24 cellular contexts compared by ENCODE assay signal in genomic region chr4:56512166-56512565, GRCh38. TPM values are rescaled to one million over a fixed set of nuclear protein-coding genes. Genes with fewer than 3 reads are reported as not detected.
DNase-seq lines count a peak whose midpoint lies in the region; ATAC-seq and TF ChIP-seq lines count a peak whose summit lies in the region.
"Had no signal": no experiment of that assay in that cellular context is flagged by ENCODE, and none has a peak within 500 bp of the region (broad histone marks: within the 10 kb centered on the region; RNA-seq: fewer than 3 reads in every experiment).

No MANE protein-coding gene starts in this region.

- DNase-seq in EH (ENCODE audit: low read depth) = peak; percentile 38
- peak; percentile 16 for DNase-seq in NCI-H226
- peak; percentile 5 to 23 for DNase-seq in fibroblast of lung (ENCODE audit: low read depth in 2 of 2)
- DNase-seq in H4 (ENCODE audit: low spot score) = no peak
- DNase-seq in Kasumi-1 (lab: John Stamatoyannopoulos, UW) = no peak
- DNase-seq: ACHN; activated CD4-positive, alpha-beta T cell treated with anti-CD3 and anti-CD28 coated beads, Interleukin-2, amount 10 ng/mL, durations not matched to agents 24 days and 14 days; activated naive CD4-positive, alpha-beta T cell treated with anti-CD3 and anti-CD28 coated beads, Interleukin-2, amount 10 ng/mL, durations not matched to agents 7 days and 5 days; CD4-positive, alpha-beta T cell; central memory CD4-positive, alpha-beta T cell; Karpas-422; mammary epithelial cell; NCI-H1092; NCI-H2081 treated with DMSO at 0.1 percent for 48 hours; NCI-H510A; substantia nigra had no signal

- H3K79me2 ChIP-seq in fibroblast of lung (ENCODE audit: control insufficient read depth, insufficient read depth, low read length) = no peaks in the 10 kb centered on the region

- H2AFZ ChIP-seq in fibroblast of lung (ENCODE audit: low read length) = no peak overlapping the region

- no peak overlapping the region for H3K27ac ChIP-seq in fibroblast of lung (ENCODE audit: insufficient read depth, low read length)
- H3K27ac ChIP-seq in rectal smooth muscle tissue (ENCODE audit: low read depth, low read length) = peak overlapping the region; percentile 27
- H3K27ac ChIP-seq: ascending aorta, SJSA1 had no signal

- H3K4me1 ChIP-seq in fibroblast of lung (ENCODE audit: control insufficient read depth, extremely low read depth, insufficient read depth, low read length) (no peaks in the 10 kb centered on the region), rectal smooth muscle tissue (ENCODE audit: control insufficient read depth, insufficient read depth, low read length) (peaks cover 6% of the 10 kb centered on the region)
- H3K4me1 ChIP-seq: ascending aorta had no signal

- H3K9ac ChIP-seq in fibroblast of lung (ENCODE audit: insufficient read depth, low read length) (no peak overlapping the region), rectal smooth muscle tissue (ENCODE audit: low read length) (no peak overlapping the region)

- no peak overlapping the region for H3K4me3 ChIP-seq in fibroblast of lung (replicated peaks in 1 of 4; ENCODE audit: control extremely low read depth in 1 of 4, insufficient read depth in 1 of 4, low read depth in 3 of 4, low read length in 4 of 4)
- no peak overlapping the region for H3K4me3 ChIP-seq in rectal smooth muscle tissue (ENCODE audit: low read length)
- H3K4me3 ChIP-seq: ascending aorta, SJSA1 had no signal

- no peak overlapping the region for H3K4me2 ChIP-seq in fibroblast of lung (ENCODE audit: extremely low read depth, insufficient read depth, low read length)

- H3K27me3 ChIP-seq in fibroblast of lung (ENCODE audit: control insufficient read depth, insufficient read depth, low read length) (no peaks in the 10 kb centered on the region), rectal smooth muscle tissue (ENCODE audit: control insufficient read depth, insufficient read depth, low read length) (no peaks in the 10 kb centered on the region)
- H3K27me3 ChIP-seq: ascending aorta, SJSA1 had no signal

- H3K9me3 ChIP-seq in fibroblast of lung (ENCODE audit: control insufficient read depth, insufficient read depth, low read depth, low read length) = no peaks in the 10 kb centered on the region
- H3K9me3 ChIP-seq: ascending aorta, SJSA1 had no signal

- TF ChIP-seq CTCF in fibroblast of lung (conservative IDR thresholded peaks at IDR 0.05 in 1 of 2, IDR thresholded peaks at IDR 0.05 in 1 of 2; ENCODE audit: low read depth in 1 of 2, low read length in 2 of 2) = no peak

- H4K20me1 ChIP-seq in fibroblast of lung (ENCODE audit: control insufficient read depth, extremely low read depth, insufficient read depth, low read length) = no peaks in the 10 kb centered on the region

- H3K36me3 ChIP-seq in fibroblast of lung (ENCODE audit: control insufficient read depth, insufficient read depth, low read length) (no peaks in the 10 kb centered on the region), rectal smooth muscle tissue (ENCODE audit: control insufficient read depth, insufficient read depth, low read length) (no peaks in the 10 kb centered on the region)
- H3K36me3 ChIP-seq: ascending aorta, SJSA1 had no signal

- ATAC-seq in GM21786 (IDR thresholded peaks at IDR 0.05; ENCODE audit: unreplicated experiment) = no peak
- ATAC-seq in GM21529 (IDR thresholded peaks at IDR 0.05; ENCODE audit: unreplicated experiment) = no peak
- ATAC-seq: Panc1, sciatic nerve had no signal

RNA-seq across cellular contexts. Expression of gene ARL9, which starts 6.6 kb away (rescaled TPM):
- total RNA-seq in fibroblast of lung = 0.26 and 0.83 TPM in 2 replicates
- 0.62 and 1.1 TPM in 2 replicates for polyA plus RNA-seq in fibroblast of lung
- 0.57 and 1.3 TPM in 2 replicates for polyA plus RNA-seq in fibroblast of lung (2012)
- polyA minus RNA-seq in fibroblast of lung (ENCODE audit: low replicate concordance) = 2.2 TPM in 1 of 2 replicates, not detected in the other
- not detected in 2 replicates for total RNA-seq in H4 (2014; rRNA removed; shearing (Covaris generic))
- total RNA-seq: activated CD4-positive, alpha-beta T cell treated with anti-CD3 and anti-CD28 coated beads, Interleukin-2, amount 10 ng/mL, durations not matched to agents 24 days and 14 days; ascending aorta; G401; sciatic nerve had no signal

RNA-seq across cellular contexts. Expression of gene SRP72, which starts 44.7 kb away (rescaled TPM):
- total RNA-seq in fibroblast of lung = 72.3 and 76.0 TPM in 2 replicates
- polyA plus RNA-seq in fibroblast of lung = 181 and 197 TPM in 2 replicates
- 97.3 and 101 TPM in 2 replicates for polyA plus RNA-seq in fibroblast of lung (2012)
- 12.8 and 14.5 TPM in 2 replicates for polyA minus RNA-seq in fibroblast of lung (ENCODE audit: low replicate concordance)
- total RNA-seq in H4 (2014; rRNA removed; shearing (Covaris generic)) = 51.1 and 69.6 TPM in 2 replicates

Comparison
In these comparisons a context has a peak if more than half of its experiments do, and no peak if none do; other contexts are left out.
1. DNase-seq: peak in EH (single experiment), NCI-H226 (single experiment) and fibroblast of lung (2 of 2); none in H4 (single experiment) and Kasumi-1 (0 of 2).